ENCODE assay signal across 8 cellular contexts in genomic region chr19:34253711-34254551, GRCh38. TPM values are rescaled to one million over a fixed set of nuclear protein-coding genes. Genes with fewer than 3 reads are reported as not detected.
DNase-seq lines count a peak whose midpoint lies in the region; ATAC-seq, FAIRE-seq and TF ChIP-seq lines count a peak whose summit lies in the region.

No MANE protein-coding gene starts in this region.

- H3K27ac ChIP-seq in 22Rv1 = peak overlapping the region; percentile 55
- H3K27ac ChIP-seq in cardiac muscle cell = peak overlapping the region; percentile 83
- peak overlapping the region; percentile 89 to 98 (median 96) for H3K27ac ChIP-seq in pancreas

- TF ChIP-seq CTCF in 22Rv1 (IDR thresholded peaks at IDR 0.05) = no peak
- no peak for TF ChIP-seq CTCF in GM12864 (IDR thresholded peaks at IDR 0.05; ENCODE audit: low read depth, low read length, missing control alignments)
- no peak for TF ChIP-seq CTCF in cardiac muscle cell (IDR thresholded peaks at IDR 0.05; ENCODE audit: low read depth, low read length)
- TF ChIP-seq CTCF in pancreas (IDR thresholded peaks at IDR 0.05) = no peak

- FAIRE-seq in pancreas (lab: Jason Lieb, UNC) = no peak

- peak overlapping the region; percentile 85 for H3K4me3 Mint-ChIP-seq in activated naive CD4-positive, alpha-beta T cell treated with anti-CD3 and anti-CD28 coated beads, Interleukin-2, amount 10 ng/mL, durations not matched to agents 7 days and 5 days

- H3K9me3 Mint-ChIP-seq in activated naive CD4-positive, alpha-beta T cell treated with anti-CD3 and anti-CD28 coated beads, Interleukin-2, amount 10 ng/mL, durations not matched to agents 7 days and 5 days = no peaks in the 10 kb centered on the region

- intact Hi-C loops in pancreas (cut with DNase I) = no loop called here

- H3K9me3 ChIP-seq in cardiac muscle cell (ENCODE audit: low read depth) = no peaks in the 10 kb centered on the region
- no peaks in the 10 kb centered on the region for H3K9me3 ChIP-seq in pancreas

- DNase-seq in GM12864 (ENCODE audit: low read depth) = no peak
- peak; percentile 35 for DNase-seq in NCI-H524 treated with DMSO at 0.1 percent for 48 hours (lab: John Stamatoyannopoulos, UW)
- DNase-seq in activated naive CD4-positive, alpha-beta T cell treated with anti-CD3 and anti-CD28 coated beads, Interleukin-2, amount 10 ng/mL, durations not matched to agents 7 days and 5 days = peak; percentile 93
- DNase-seq in cardiac muscle cell (ENCODE audit: low read depth in 1 of 2, low spot score in 1 of 2) = peak in 1 of 2 donors; percentile 93
- peak; percentile 85 to 97 (median 90) for DNase-seq in pancreas
- no peak for DNase-seq in HuH-7 (ENCODE audit: low spot score)

- peaks cover 6% of the 10 kb centered on the region for H3K36me3 Mint-ChIP-seq in activated naive CD4-positive, alpha-beta T cell treated with anti-CD3 and anti-CD28 coated beads, Interleukin-2, amount 10 ng/mL, durations not matched to agents 7 days and 5 days

- CTCF ChIA-PET in activated naive CD4-positive, alpha-beta T cell treated with anti-CD3 and anti-CD28 coated beads, Interleukin-2, amount 10 ng/mL, durations not matched to agents 7 days and 5 days (lab: Charles Lee) = no interaction called here

- H3K27me3 ChIP-seq in cardiac muscle cell = no peaks in the 10 kb centered on the region
- H3K27me3 ChIP-seq in pancreas = no peaks in the 10 kb centered on the region

- H3K4me1 ChIP-seq in cardiac muscle cell (ENCODE audit: low read depth) (peaks cover 5% of the 10 kb centered on the region), pancreas (peaks cover 6 to 16% (median 14%) of the 10 kb centered on the region in 3 donors)

- H3K4me3 ChIP-seq in GM12864 (ENCODE audit: low read depth, low read length) (peak overlapping the region; percentile 91), cardiac muscle cell (peak overlapping the region; percentile 76), pancreas (peak overlapping the region; percentile 74 to 94 (median 84))

- 17 to 18% methylated on average over 40 to 47 of the region's 47 CpGs for WGBS in pancreas, 2 donors

- H3K27me3 Mint-ChIP-seq in activated naive CD4-positive, alpha-beta T cell treated with anti-CD3 and anti-CD28 coated beads, Interleukin-2, amount 10 ng/mL, durations not matched to agents 7 days and 5 days = no peaks in the 10 kb centered on the region

- peaks cover 32% of the 10 kb centered on the region for H3K4me1 Mint-ChIP-seq in activated naive CD4-positive, alpha-beta T cell treated with anti-CD3 and anti-CD28 coated beads, Interleukin-2, amount 10 ng/mL, durations not matched to agents 7 days and 5 days

- ATAC-seq in HG02852 (IDR thresholded peaks at IDR 0.05; ENCODE audit: unreplicated experiment) = peak; percentile 31
- peak; percentile 87 to 96 (median 92) for ATAC-seq in pancreas

- H3K36me3 ChIP-seq in cardiac muscle cell = no peaks in the 10 kb centered on the region
- H3K36me3 ChIP-seq in pancreas = no peaks in the 10 kb centered on the region

- H3K27ac Mint-ChIP-seq in activated naive CD4-positive, alpha-beta T cell treated with anti-CD3 and anti-CD28 coated beads, Interleukin-2, amount 10 ng/mL, durations not matched to agents 7 days and 5 days = peak overlapping the region; percentile 91

RNA-seq across cellular contexts. Expression of gene GARRE1, which starts 0.4 kb away (rescaled TPM):
- total RNA-seq in cardiac muscle cell (21.6 and 28.6 TPM in 2 replicates), pancreas (10 to 100 TPM in 5 of 6 donors, 1 to 10 TPM in 1; 7.4 to 18.3 (median 12.0) TPM)
- polyA plus RNA-seq in cardiac muscle cell (7.9 and 15.1 TPM in 2 replicates), pancreas (1 to 10 TPM; 8.2 to 9.3 TPM)

Comparison
In these comparisons a context has a peak if more than half of its experiments do, and no peak if none do; other contexts are left out.
1. DNase-seq: peak in NCI-H524 treated with DMSO at 0.1 percent for 48 hours (single experiment), activated naive CD4-positive, alpha-beta T cell treated with anti-CD3 and anti-CD28 coated beads, Interleukin-2, amount 10 ng/mL, durations not matched to agents 7 days and 5 days (single experiment) and pancreas (6 of 6); none in GM12864 (single experiment) and HuH-7 (single experiment).
2. Peak in every context shown above with its lines, with median percentiles within 50 percentile points of each other: H3K27ac ChIP-seq and H3K4me3 ChIP-seq.